In genomic region chr10:119197921-119198320, GRCh38 we compare ENCODE assay signal across 10 cellular contexts. TPM values are rescaled to one million over a fixed set of nuclear protein-coding genes. Genes with fewer than 3 reads are reported as not detected.
DNase-seq lines count a peak whose midpoint lies in the region; ATAC-seq and TF ChIP-seq lines count a peak whose summit lies in the region.
"Had no signal": no experiment of that assay in that cellular context is flagged by ENCODE, and none has a peak within 500 bp of the region (broad histone marks: within the 10 kb centered on the region; RNA-seq: fewer than 3 reads in every experiment).

No MANE protein-coding gene starts in this region.

- H3K36me3 Mint-ChIP-seq in activated CD8-positive, alpha-beta memory T cell treated with anti-CD3 and anti-CD28 coated beads, Interleukin-2, amount 10 ng/mL, durations not matched to agents 7 days and 5 days = no peaks in the 10 kb centered on the region
- no peaks in the 10 kb centered on the region for H3K36me3 Mint-ChIP-seq in stimulated activated naive B cell treated with anti-CD40 and anti-IgM and Interleukin-4, amounts not matched to agents 10 μg/mL and 1 μg/mL and 100 μg/mL, for 72 hours

- no peaks in the 10 kb centered on the region for H3K27me3 ChIP-seq in PC-3 (ENCODE audit: low read length)
- no peaks in the 10 kb centered on the region for H3K27me3 ChIP-seq in brain microvascular endothelial cell (replicated peaks)

- intact Hi-C loops in PC-3 (cut with micrococcal nuclease) = loop anchor here (2.0 to 5.0 kb wide), 2 partner anchors 249 to 345 kb away; partner anchors contain the start of gene RGS10

- no peak for DNase-seq in activated CD8-positive, alpha-beta memory T cell treated with anti-CD3 and anti-CD28 coated beads, Interleukin-2, amount 10 ng/mL, durations not matched to agents 7 days and 5 days
- DNase-seq in activated CD8-positive, alpha-beta memory T cell treated with anti-CD3 and anti-CD28 coated beads, Interleukin-2, amount 50 U/mL, for 48 hours = no peak
- DNase-seq in PC-3 (peak; percentile 58), epithelial cell of esophagus (ENCODE audit: low read depth) (peak; percentile 73), brain microvascular endothelial cell (no peak)
- DNase-seq in stimulated activated naive B cell treated with anti-CD40 and anti-IgM and Interleukin-4, amounts not matched to agents 10 μg/mL and 1 μg/mL and 100 μg/mL, for 72 hours = no peak
- DNase-seq in activated CD8-positive, alpha-beta memory T cell treated with anti-CD3 and anti-CD28 coated beads for 24 hours = no peak
- DNase-seq: GF-D8, mesendoderm had no signal

- no peak overlapping the region for H3K27ac Mint-ChIP-seq in activated CD8-positive, alpha-beta memory T cell treated with anti-CD3 and anti-CD28 coated beads, Interleukin-2, amount 10 ng/mL, durations not matched to agents 7 days and 5 days
- H3K27ac Mint-ChIP-seq in stimulated activated naive B cell treated with anti-CD40 and anti-IgM and Interleukin-4, amounts not matched to agents 10 μg/mL and 1 μg/mL and 100 μg/mL, for 72 hours = no peak overlapping the region

- no TSS peak for BruUV-seq in PC-3 (replicated peaks; lab: Mats Ljungman, UMichigan)

- H3K4me2 ChIP-seq in PC-3 (ENCODE audit: low read length) = no peak overlapping the region

- CTCF ChIA-PET in activated CD8-positive, alpha-beta memory T cell treated with anti-CD3 and anti-CD28 coated beads, Interleukin-2, amount 10 ng/mL, durations not matched to agents 7 days and 5 days (lab: Charles Lee) = interaction anchor here (0.8 to 3.8 kb wide), 22 partner anchors 9 to 345 kb away, joined by 3 to 46 read pairs (median 6); partner anchors contain the start of genes GRK5, PRDX3 and RGS10
- CTCF ChIA-PET in PC-3 (lab: Charles Lee) = interaction anchor here (0.5 to 0.7 kb wide), 3 partner anchors 10 to 385 kb away, joined by 3 to 4 read pairs (median 4); partner anchors contain the start of gene GRK5

- ATAC-seq in activated CD8-positive, alpha-beta memory T cell treated with anti-CD3 and anti-CD28 coated beads, Interleukin-2, amount 10 ng/mL, durations not matched to agents 7 days and 5 days = peak; percentile 48
- ATAC-seq in PC-3 = peak; percentile 72
- peak; percentile 23 to 46 for ATAC-seq in stimulated activated naive B cell treated with anti-CD40 and anti-IgM and Interleukin-4, amounts not matched to agents 10 μg/mL and 1 μg/mL and 100 μg/mL, for 72 hours (replicated peaks)
- ATAC-seq in HG03439 (IDR thresholded peaks at IDR 0.05; ENCODE audit: unreplicated experiment) = no peak

- peaks cover 14% of the 10 kb centered on the region for H3K4me1 Mint-ChIP-seq in activated CD8-positive, alpha-beta memory T cell treated with anti-CD3 and anti-CD28 coated beads, Interleukin-2, amount 10 ng/mL, durations not matched to agents 7 days and 5 days
- peaks cover 13 to 18% of the 10 kb centered on the region in 2 donors for H3K4me1 Mint-ChIP-seq in stimulated activated naive B cell treated with anti-CD40 and anti-IgM and Interleukin-4, amounts not matched to agents 10 μg/mL and 1 μg/mL and 100 μg/mL, for 72 hours

- no peaks in the 10 kb centered on the region for H3K79me2 ChIP-seq in PC-3 (ENCODE audit: low read length)

- H3K4me1 ChIP-seq in PC-3 (ENCODE audit: insufficient read depth, low read length) = peaks cover 11% of the 10 kb centered on the region

- no peaks in the 10 kb centered on the region for H3K36me3 ChIP-seq in PC-3 (ENCODE audit: low read depth, low read length)
- no peaks in the 10 kb centered on the region for H3K36me3 ChIP-seq in brain microvascular endothelial cell (replicated peaks)

- H3K4me3 Mint-ChIP-seq in activated CD8-positive, alpha-beta memory T cell treated with anti-CD3 and anti-CD28 coated beads, Interleukin-2, amount 10 ng/mL, durations not matched to agents 7 days and 5 days = no peak overlapping the region
- H3K4me3 Mint-ChIP-seq in stimulated activated naive B cell treated with anti-CD40 and anti-IgM and Interleukin-4, amounts not matched to agents 10 μg/mL and 1 μg/mL and 100 μg/mL, for 72 hours = no peak overlapping the region

- no peaks in the 10 kb centered on the region for H4K20me1 ChIP-seq in PC-3 (ENCODE audit: low read length)

- no peak overlapping the region for H3K4me3 ChIP-seq in PC-3 (ENCODE audit: low read length)
- no peak overlapping the region for H3K4me3 ChIP-seq in epithelial cell of esophagus (ENCODE audit: low read length)
- H3K4me3 ChIP-seq in brain microvascular endothelial cell (ENCODE audit: low read depth, low read length) = no peak overlapping the region

- in situ Hi-C loops in brain microvascular endothelial cell (cut with HindIII; ENCODE audit: low pct_ligation_motif_present, low sequenced_read_pairs) = no loop called here

- no peak for TF ChIP-seq CTCF in PC-3 (conservative IDR thresholded peaks at IDR 0.05; ENCODE audit: low read depth, low read length)
- TF ChIP-seq CTCF in epithelial cell of esophagus (IDR thresholded peaks at IDR 0.05; ENCODE audit: insufficient read depth, low read depth, low read length, missing control alignments) = no peak
- no peak for TF ChIP-seq CTCF in brain microvascular endothelial cell (IDR thresholded peaks at IDR 0.05; ENCODE audit: low read depth, low read length, missing control alignments)

- H3K9me3 Mint-ChIP-seq in activated CD8-positive, alpha-beta memory T cell treated with anti-CD3 and anti-CD28 coated beads, Interleukin-2, amount 10 ng/mL, durations not matched to agents 7 days and 5 days (ENCODE audit: low read depth) = no peaks in the 10 kb centered on the region
- H3K9me3 Mint-ChIP-seq in stimulated activated naive B cell treated with anti-CD40 and anti-IgM and Interleukin-4, amounts not matched to agents 10 μg/mL and 1 μg/mL and 100 μg/mL, for 72 hours = no peaks in the 10 kb centered on the region

- peaks cover 4% of the 10 kb centered on the region for H3K27me3 Mint-ChIP-seq in activated CD8-positive, alpha-beta memory T cell treated with anti-CD3 and anti-CD28 coated beads, Interleukin-2, amount 10 ng/mL, durations not matched to agents 7 days and 5 days
- H3K27me3 Mint-ChIP-seq in stimulated activated naive B cell treated with anti-CD40 and anti-IgM and Interleukin-4, amounts not matched to agents 10 μg/mL and 1 μg/mL and 100 μg/mL, for 72 hours = peaks cover 10 to 18% of the 10 kb centered on the region in 2 donors

- no peak overlapping the region for H2AFZ ChIP-seq in PC-3 (ENCODE audit: low read length)

- H3F3A ChIP-seq in PC-3 (ENCODE audit: low read length, unreplicated experiment) = no peaks in the 10 kb centered on the region

- POLR2A ChIA-PET in PC-3 (lab: Charles Lee; ENCODE audit: unreplicated experiment) = no interaction called here

- no peaks in the 10 kb centered on the region for H3K9me3 ChIP-seq in PC-3 (ENCODE audit: low read length)

- no peak overlapping the region for H3K27ac ChIP-seq in PC-3 (ENCODE audit: low read length)
- H3K27ac ChIP-seq in brain microvascular endothelial cell = no peak overlapping the region

- no peak overlapping the region for H3K9ac ChIP-seq in PC-3 (ENCODE audit: low read length)

- H3K9me2 ChIP-seq in PC-3 (replicated peaks; ENCODE audit: low read length) = no peaks in the 10 kb centered on the region

RNA-seq across cellular contexts. Expression of gene GRK5, which starts 9.4 kb away (rescaled TPM):
- total RNA-seq in activated CD8-positive, alpha-beta memory T cell treated with anti-CD3 and anti-CD28 coated beads, Interleukin-2, amount 10 ng/mL, durations not matched to agents 7 days and 5 days = 10 to 100 TPM; 23.2 to 29.5 TPM
- total RNA-seq in PC-3 (2014; rRNA removed) = 4.5 and 5.0 TPM in 2 replicates

RNA-seq across cellular contexts. Expression of gene PRDX3, which starts 19.3 kb away (rescaled TPM):
- 100 to 1,000 TPM; 124 to 166 TPM for total RNA-seq in activated CD8-positive, alpha-beta memory T cell treated with anti-CD3 and anti-CD28 coated beads, Interleukin-2, amount 10 ng/mL, durations not matched to agents 7 days and 5 days
- total RNA-seq in PC-3 (2014; rRNA removed) = 125 and 153 TPM in 2 replicates

RNA-seq across cellular contexts. Expression of gene SFXN4, which starts 32.4 kb away (rescaled TPM):
- 10 to 100 TPM; 29.9 to 33.4 TPM for total RNA-seq in activated CD8-positive, alpha-beta memory T cell treated with anti-CD3 and anti-CD28 coated beads, Interleukin-2, amount 10 ng/mL, durations not matched to agents 7 days and 5 days
- total RNA-seq in PC-3 (2014; rRNA removed) = 23.6 and 32.8 TPM in 2 replicates

Comparison
In these comparisons a context has a peak if more than half of its experiments do, and no peak if none do; other contexts are left out.
1. DNase-seq: peak in PC-3 (single experiment) and epithelial cell of esophagus (single experiment); none in activated CD8-positive, alpha-beta memory T cell treated with anti-CD3 and anti-CD28 coated beads, Interleukin-2, amount 10 ng/mL, durations not matched to agents 7 days and 5 days (single experiment), activated CD8-positive, alpha-beta memory T cell treated with anti-CD3 and anti-CD28 coated beads, Interleukin-2, amount 50 U/mL, for 48 hours (single experiment), stimulated activated naive B cell treated with anti-CD40 and anti-IgM and Interleukin-4, amounts not matched to agents 10 μg/mL and 1 μg/mL and 100 μg/mL, for 72 hours (single experiment), activated CD8-positive, alpha-beta memory T cell treated with anti-CD3 and anti-CD28 coated beads for 24 hours (single experiment) and brain microvascular endothelial cell (single experiment).